ENCODE assay signal across 9 cellular contexts in genomic region chr11:121482231-121483129, GRCh38. TPM values are rescaled to one million over a fixed set of nuclear protein-coding genes. Genes with fewer than 3 reads are reported as not detected.
DNase-seq lines count a peak whose midpoint lies in the region; ATAC-seq, FAIRE-seq and TF ChIP-seq lines count a peak whose summit lies in the region.
"Had no signal": no experiment of that assay in that cellular context is flagged by ENCODE, and none has a peak within 500 bp of the region (broad histone marks: within the 10 kb centered on the region; RNA-seq: fewer than 3 reads in every experiment).

No MANE protein-coding gene starts in this region.

- H3K9me3 ChIP-seq in DND-41 (ENCODE audit: insufficient read depth, low read length, severe bottlenecking) (no peaks in the 10 kb centered on the region), keratinocyte (ENCODE audit: control insufficient read depth, low read depth, low read length) (no peaks in the 10 kb centered on the region), upper lobe of right lung (no peaks in the 10 kb centered on the region), thyroid gland (no peaks in the 10 kb centered on the region)

- H2AFZ ChIP-seq in DND-41 (ENCODE audit: low read depth, low read length) (peak overlapping the region; percentile 62), keratinocyte (ENCODE audit: control insufficient read depth, low read length) (peak overlapping the region; percentile 56)

- peaks cover 36% of the 10 kb centered on the region for H3K36me3 ChIP-seq in DND-41 (ENCODE audit: insufficient read depth, low read length)
- H3K36me3 ChIP-seq in keratinocyte (ENCODE audit: control insufficient read depth in 2 of 2, extremely low read depth in 1 of 2, insufficient read depth in 2 of 2, low read length in 2 of 2) = peaks cover 0 to 3% of the 10 kb centered on the region in 2 experiments
- no peaks in the 10 kb centered on the region for H3K36me3 ChIP-seq in upper lobe of right lung
- no peaks in the 10 kb centered on the region for H3K36me3 ChIP-seq in thyroid gland

- H3K4me3 ChIP-seq in DND-41 (ENCODE audit: low read depth in 1 of 2, low read length in 2 of 2) = peak overlapping the region in 1 of 2 experiments; percentile 47; a peak in 2 of 4 replicates
- H3K4me3 ChIP-seq in keratinocyte (ENCODE audit: control insufficient read depth in 2 of 3, extremely low read depth in 1 of 3, insufficient read depth in 2 of 3, low read depth in 1 of 3, low read length in 3 of 3) = no peak overlapping the region
- no peak overlapping the region for H3K4me3 ChIP-seq in upper lobe of right lung
- no peak overlapping the region for H3K4me3 ChIP-seq in thyroid gland (replicated peaks in 1 of 3)

- intact Hi-C loops in activated CD8-positive, alpha-beta T cell treated with anti-CD3 and anti-CD28 coated beads for 36 hours (cut with micrococcal nuclease) = loop anchor here (2.0 kb wide), 1 partner anchor 18 kb away; no protein-coding TSS in a partner anchor
- intact Hi-C loops in upper lobe of right lung (cut with DNase I) (no loop called here), thyroid gland (cut with DNase I) (no loop called here)

- 75 to 81% methylated on average over 9 of the region's 9 CpGs for WGBS in thyroid gland, 2 donors

- POLR2A ChIA-PET in activated CD8-positive, alpha-beta T cell treated with anti-CD3 and anti-CD28 coated beads for 36 hours (lab: Charles Lee) = interaction anchor here (0.6 to 2.4 kb wide), 6 partner anchors 12 to 32 kb away, joined by 3 to 12 read pairs (median 5); partner anchors contain the start of gene SORL1-AS1

- peak overlapping the region; percentile 94 for H3K27ac Mint-ChIP-seq in activated CD8-positive, alpha-beta T cell treated with anti-CD3 and anti-CD28 coated beads for 36 hours

- TF ChIP-seq CTCF in DND-41 (IDR thresholded peaks at IDR 0.05; ENCODE audit: borderline replicate concordance, extremely low read depth, low read length, poor library complexity, severe bottlenecking) = no peak
- no peak for TF ChIP-seq CTCF in activated CD8-positive, alpha-beta T cell treated with anti-CD3 and anti-CD28 coated beads for 36 hours (IDR thresholded peaks at IDR 0.05)
- no peak for TF ChIP-seq CTCF in keratinocyte (optimal IDR thresholded peaks at IDR 0.05 in 1 of 3, IDR thresholded peaks at IDR 0.05 in 1 of 3, conservative IDR thresholded peaks at IDR 0.05 in 1 of 3; ENCODE audit: extremely low read depth in 1 of 3, insufficient read depth in 2 of 3, low read length in 3 of 3)
- no peak for TF ChIP-seq CTCF in upper lobe of right lung (IDR thresholded peaks at IDR 0.05)
- no peak for TF ChIP-seq CTCF in thyroid gland (IDR thresholded peaks at IDR 0.05)

- peak; percentile 85 for DNase-seq in DND-41
- peak; percentile 73 for DNase-seq in activated CD8-positive, alpha-beta T cell treated with anti-CD3 and anti-CD28 coated beads for 36 hours
- DNase-seq in keratinocyte (ENCODE audit: low read depth, low spot score) = no peak
- DNase-seq in upper lobe of right lung = no peak
- no peak for DNase-seq in SW480 (ENCODE audit: low spot score)
- DNase-seq in thyroid gland = no peak

- H3K9ac ChIP-seq in DND-41 (ENCODE audit: low read depth, low read length) (peak overlapping the region; percentile 65), keratinocyte (ENCODE audit: control insufficient read depth, extremely low read depth, insufficient read depth, low read length) (no peak overlapping the region)

- no peaks in the 10 kb centered on the region for H4K20me1 ChIP-seq in DND-41 (ENCODE audit: insufficient read depth, low read length)
- no peaks in the 10 kb centered on the region for H4K20me1 ChIP-seq in keratinocyte (ENCODE audit: control insufficient read depth, extremely low read depth, insufficient read depth, low read length)

- H3K27me3 ChIP-seq in DND-41 (ENCODE audit: insufficient read depth, low read length, poor library complexity) (no peaks in the 10 kb centered on the region), keratinocyte (ENCODE audit: control insufficient read depth, extremely low read depth, insufficient read depth, low read length) (no peaks in the 10 kb centered on the region), upper lobe of right lung (no peaks in the 10 kb centered on the region), thyroid gland (no peaks in the 10 kb centered on the region)

- peaks cover 43% of the 10 kb centered on the region for H3K36me3 Mint-ChIP-seq in activated CD8-positive, alpha-beta T cell treated with anti-CD3 and anti-CD28 coated beads for 36 hours (ENCODE audit: low read depth)

- TF ChIP-seq POLR2A in thyroid gland (IDR thresholded peaks at IDR 0.05) = no peak

- peak overlapping the region; percentile 99 for H3K27ac ChIP-seq in DND-41 (ENCODE audit: low read length)
- no peak overlapping the region for H3K27ac ChIP-seq in keratinocyte (ENCODE audit: control insufficient read depth, insufficient read depth, low read length)
- no peak overlapping the region for H3K27ac ChIP-seq in upper lobe of right lung
- H3K27ac ChIP-seq in thyroid gland = peak overlapping the region in 1 of 3 donors; percentile 32

- CTCF ChIA-PET in activated CD8-positive, alpha-beta T cell treated with anti-CD3 and anti-CD28 coated beads for 36 hours (lab: Charles Lee) = interaction anchor here (0.6 to 3.5 kb wide), 6 partner anchors 11 to 109 kb away, joined by 3 to 17 read pairs (median 4); no protein-coding TSS in a partner anchor

- peaks cover 58% of the 10 kb centered on the region for H3K4me1 Mint-ChIP-seq in activated CD8-positive, alpha-beta T cell treated with anti-CD3 and anti-CD28 coated beads for 36 hours (ENCODE audit: low read depth)

- H3K4me1 ChIP-seq in DND-41 (ENCODE audit: insufficient read depth, low read length) = peaks cover 57% of the 10 kb centered on the region
- H3K4me1 ChIP-seq in keratinocyte (ENCODE audit: control insufficient read depth, extremely low read depth, insufficient read depth, low read length) = peaks cover 10% of the 10 kb centered on the region
- peaks cover 13% of the 10 kb centered on the region for H3K4me1 ChIP-seq in upper lobe of right lung
- peaks cover 18 to 26% of the 10 kb centered on the region in 2 donors for H3K4me1 ChIP-seq in thyroid gland

- no peaks in the 10 kb centered on the region for H3K27me3 Mint-ChIP-seq in activated CD8-positive, alpha-beta T cell treated with anti-CD3 and anti-CD28 coated beads for 36 hours

- no peaks in the 10 kb centered on the region for H3K9me3 Mint-ChIP-seq in activated CD8-positive, alpha-beta T cell treated with anti-CD3 and anti-CD28 coated beads for 36 hours

- peak overlapping the region; percentile 75 for H3K4me3 Mint-ChIP-seq in activated CD8-positive, alpha-beta T cell treated with anti-CD3 and anti-CD28 coated beads for 36 hours

- no peaks in the 10 kb centered on the region for H3K9me1 ChIP-seq in keratinocyte (ENCODE audit: control insufficient read depth, extremely low read depth, insufficient read depth, low read length)

- H3K4me2 ChIP-seq in DND-41 (ENCODE audit: insufficient read depth, low read length) (peak overlapping the region; percentile 62), keratinocyte (ENCODE audit: control insufficient read depth, extremely low read depth, insufficient read depth, low read depth, low read length) (peak overlapping the region; percentile 18)

- peak; percentile 20 for FAIRE-seq in keratinocyte (lab: Jason Lieb, UNC)
- FAIRE-seq: endometrium had no signal

- dilution Hi-C loops in keratinocyte (cut with MboI; ENCODE audit: extremely low pct_ligation_motif_present, low sequenced_read_pairs) = no loop called here

- H3K79me2 ChIP-seq in DND-41 (ENCODE audit: insufficient read depth, low read length) (peaks cover 23% of the 10 kb centered on the region), keratinocyte (ENCODE audit: control insufficient read depth, insufficient read depth, low read length) (no peaks in the 10 kb centered on the region)

- peak; percentile 87 for ATAC-seq in DND-41 (ENCODE audit: insufficient read depth, low read depth)
- ATAC-seq in GM19455 (IDR thresholded peaks at IDR 0.05; ENCODE audit: unreplicated experiment) = peak; percentile 81
- peak; percentile 82 for ATAC-seq in HG03457 (IDR thresholded peaks at IDR 0.05; ENCODE audit: unreplicated experiment)
- ATAC-seq in activated CD8-positive, alpha-beta T cell treated with anti-CD3 and anti-CD28 coated beads for 36 hours = peak; percentile 83
- peak; percentile 67 for ATAC-seq in upper lobe of right lung

RNA-seq across cellular contexts. Expression of gene SORL1, which starts 30.4 kb away (rescaled TPM):
- total RNA-seq in activated CD8-positive, alpha-beta T cell treated with anti-CD3 and anti-CD28 coated beads for 36 hours = 10 to 100 TPM; 61.1 to 64.6 TPM
- polyA plus RNA-seq in keratinocyte = 38.9 to 81.8 TPM (median 46.1 TPM) in 3 replicates
- polyA plus RNA-seq in keratinocyte (2011; ENCODE audit: low read depth) = 6.3 TPM
- polyA plus RNA-seq in keratinocyte (2011; cell fraction: cytosol; rRNA removed) = 16.3 and 21.8 TPM in 2 replicates
- polyA plus RNA-seq in keratinocyte (2011; cell fraction: nucleus; rRNA removed) = 93.7 and 110 TPM in 2 replicates
- 7.1 and 52.3 TPM in 2 replicates for polyA plus RNA-seq in keratinocyte (2012; ENCODE audit: low replicate concordance)
- polyA minus RNA-seq in keratinocyte = 240 to 444 TPM (median 278 TPM) in 3 replicates
- polyA minus RNA-seq in keratinocyte (2011; cell fraction: cytosol; rRNA and poly(A)+ RNA removed) = 80.4 TPM
- polyA minus RNA-seq in keratinocyte (2011; cell fraction: nucleus; rRNA and poly(A)+ RNA removed) = 253 and 438 TPM in 2 replicates
- total RNA-seq in upper lobe of right lung (48.3 TPM), thyroid gland (10 to 100 TPM; 19.6 to 73.8 (median 53.6) TPM)

Comparison
In these comparisons a context has a peak if more than half of its experiments do, and no peak if none do; other contexts are left out.
1. DNase-seq: peak in DND-41 (single experiment) and activated CD8-positive, alpha-beta T cell treated with anti-CD3 and anti-CD28 coated beads for 36 hours (single experiment); none in keratinocyte (single experiment), upper lobe of right lung (single experiment), SW480 (single experiment) and thyroid gland (0 of 2).
2. Peak in every context shown above with its lines, with median percentiles within 50 percentile points of each other: ATAC-seq.